ENCODE assay signal across 8 cellular contexts in genomic region chr2:157336137-157336721, GRCh38. TPM values are rescaled to one million over a fixed set of nuclear protein-coding genes. Genes with fewer than 3 reads are reported as not detected.
DNase-seq lines count a peak whose midpoint lies in the region; ATAC-seq, FAIRE-seq and TF ChIP-seq lines count a peak whose summit lies in the region.

No MANE protein-coding gene starts in this region.

- intact Hi-C loops in MCF 10A (cut with micrococcal nuclease) (no loop called here), lower lobe of right lung (cut with DNase I) (no loop called here)

- peak; percentile 57 for ATAC-seq in HG03442 (IDR thresholded peaks at IDR 0.05; ENCODE audit: unreplicated experiment)
- peak; percentile 61 to 77 for ATAC-seq in lower lobe of right lung

- H3K36me3 ChIP-seq in SK-N-MC (ENCODE audit: insufficient read depth, low read length) (no peaks in the 10 kb centered on the region), lower lobe of right lung (no peaks in the 10 kb centered on the region)

- no peaks in the 10 kb centered on the region for H3K27me3 ChIP-seq in lower lobe of right lung (ENCODE audit: low read depth)

- no peak overlapping the region for H3K9ac ChIP-seq in SK-N-MC (ENCODE audit: insufficient read length)

- CTCF ChIA-PET in MCF 10A (lab: Yijun Ruan, JAX) = interaction anchor here (0.5 to 8.7 kb wide), 39 partner anchors 11 to 1959 kb away, joined by 3 to 145 read pairs (median 4); partner anchors contain the start of gene ERMN

- DNase-seq in AML-193 (lab: John Stamatoyannopoulos, UW) = peak; percentile 17 to 19
- DNase-seq in SK-N-MC (ENCODE audit: low read depth, low spot score) = peak; percentile 18
- DNase-seq in MCF 10A (ENCODE audit: unreplicated experiment) = peak; percentile 65
- DNase-seq in lower lobe of right lung = no peak
- peak; percentile 42 for DNase-seq in urothelium cell line (ENCODE audit: low spot score)
- no peak for DNase-seq in retina

- H3K9me3 ChIP-seq in SK-N-MC (ENCODE audit: low read depth, low read length) (no peaks in the 10 kb centered on the region), lower lobe of right lung (no peaks in the 10 kb centered on the region)

- no peak overlapping the region for H3K27ac Mint-ChIP-seq in MCF 10A (ENCODE audit: low read depth, unreplicated experiment)

- H3K4me3 Mint-ChIP-seq in MCF 10A (ENCODE audit: unreplicated experiment) = no peak overlapping the region

- no TSS peak for BruUV-seq in MCF 10A (replicated peaks; lab: Mats Ljungman, UMichigan)

- H3K4me1 ChIP-seq in lower lobe of right lung = no peaks in the 10 kb centered on the region

- no peaks in the 10 kb centered on the region for H3K4me1 Mint-ChIP-seq in MCF 10A (ENCODE audit: insufficient read depth, unreplicated experiment)

- H3K9me3 Mint-ChIP-seq in MCF 10A (ENCODE audit: unreplicated experiment) = no peaks in the 10 kb centered on the region

- no peak for FAIRE-seq in urothelium cell line (lab: Jason Lieb, UNC)

- peak; percentile 74 for TF ChIP-seq CTCF in GM12873 (IDR thresholded peaks at IDR 0.05; ENCODE audit: insufficient read depth, low read depth, low read length, missing control alignments)
- TF ChIP-seq CTCF in MCF 10A (IDR thresholded peaks at IDR 0.05; ENCODE audit: unreplicated experiment) = peak; percentile 68
- peak; percentile 58 for TF ChIP-seq CTCF in lower lobe of right lung (IDR thresholded peaks at IDR 0.05)

- H3K27me3 Mint-ChIP-seq in MCF 10A (ENCODE audit: insufficient read depth, unreplicated experiment) = no peaks in the 10 kb centered on the region

- no peaks in the 10 kb centered on the region for H3K36me3 Mint-ChIP-seq in MCF 10A (ENCODE audit: insufficient read depth, unreplicated experiment)

- no peak overlapping the region for H3K27ac ChIP-seq in SK-N-MC
- no peak overlapping the region for H3K27ac ChIP-seq in lower lobe of right lung

- POLR2A ChIA-PET in MCF 10A (lab: Yijun Ruan, JAX) = interaction anchor here (0.7 kb wide), 1 partner anchor 323 kb away, joined by 3 read pairs; no protein-coding TSS in a partner anchor

- H3K4me3 ChIP-seq in SK-N-MC (no peak overlapping the region), lower lobe of right lung (no peak overlapping the region)

RNA-seq across cellular contexts. Expression of gene ERMN, which starts 10.6 kb away (rescaled TPM):
- total RNA-seq in MCF 10A (2022) (not detected in 2 replicates), lower lobe of right lung (0.21 TPM)

Comparison
In these comparisons a context has a peak if more than half of its experiments do, and no peak if none do; other contexts are left out.
1. DNase-seq: peak in AML-193 (2 of 2), SK-N-MC (single experiment), MCF 10A (single experiment) and urothelium cell line (single experiment); none in lower lobe of right lung (single experiment) and retina (single experiment).
2. Peak in every context shown above with its lines, with median percentiles within 50 percentile points of each other: CTCF ChIP-seq.